In the genomic region with DNA sequence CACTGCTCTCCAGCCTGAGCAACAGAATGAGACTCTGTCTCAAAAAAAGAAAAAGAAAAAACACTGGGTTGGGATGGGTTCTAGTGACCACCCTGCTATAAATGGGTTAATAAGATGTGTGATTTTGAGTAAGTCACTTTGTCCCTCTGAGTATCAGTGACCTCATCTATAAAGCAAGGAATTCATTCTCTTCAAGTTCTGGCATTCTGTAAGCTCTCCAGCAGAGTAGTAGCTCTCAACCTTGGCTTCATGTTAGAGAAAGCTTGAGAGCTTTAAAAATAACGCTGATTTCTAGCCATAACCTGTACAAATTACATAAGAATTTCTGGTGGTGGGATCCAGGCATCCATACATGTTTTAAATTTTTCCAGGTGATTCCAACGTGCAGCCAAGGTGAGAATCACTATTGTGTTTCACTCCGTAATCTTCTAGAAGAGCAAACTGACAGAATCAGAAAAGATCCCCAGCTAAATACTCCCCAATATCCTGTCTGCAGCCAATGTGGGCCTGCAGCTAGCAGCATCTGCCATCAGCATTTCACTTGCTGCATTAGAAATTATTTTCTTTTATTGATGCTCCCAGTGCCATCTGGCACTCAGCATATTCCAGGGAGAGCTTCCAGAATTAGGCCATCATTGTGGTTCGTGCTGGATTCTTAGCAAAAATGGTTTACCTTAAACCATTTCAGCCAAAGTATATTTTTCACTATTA, we compare ENCODE assay signal across 1 cellular context.
TF ChIP-seq lines count a peak whose summit lies in the region.

No MANE protein-coding gene starts in this region.

TF ChIP-seq in GM23338, 12 proteins besides CTCF, POLR2A, EP300 and RAD21 (continued from another document):
- TF ChIP-seq, protein P1, sequence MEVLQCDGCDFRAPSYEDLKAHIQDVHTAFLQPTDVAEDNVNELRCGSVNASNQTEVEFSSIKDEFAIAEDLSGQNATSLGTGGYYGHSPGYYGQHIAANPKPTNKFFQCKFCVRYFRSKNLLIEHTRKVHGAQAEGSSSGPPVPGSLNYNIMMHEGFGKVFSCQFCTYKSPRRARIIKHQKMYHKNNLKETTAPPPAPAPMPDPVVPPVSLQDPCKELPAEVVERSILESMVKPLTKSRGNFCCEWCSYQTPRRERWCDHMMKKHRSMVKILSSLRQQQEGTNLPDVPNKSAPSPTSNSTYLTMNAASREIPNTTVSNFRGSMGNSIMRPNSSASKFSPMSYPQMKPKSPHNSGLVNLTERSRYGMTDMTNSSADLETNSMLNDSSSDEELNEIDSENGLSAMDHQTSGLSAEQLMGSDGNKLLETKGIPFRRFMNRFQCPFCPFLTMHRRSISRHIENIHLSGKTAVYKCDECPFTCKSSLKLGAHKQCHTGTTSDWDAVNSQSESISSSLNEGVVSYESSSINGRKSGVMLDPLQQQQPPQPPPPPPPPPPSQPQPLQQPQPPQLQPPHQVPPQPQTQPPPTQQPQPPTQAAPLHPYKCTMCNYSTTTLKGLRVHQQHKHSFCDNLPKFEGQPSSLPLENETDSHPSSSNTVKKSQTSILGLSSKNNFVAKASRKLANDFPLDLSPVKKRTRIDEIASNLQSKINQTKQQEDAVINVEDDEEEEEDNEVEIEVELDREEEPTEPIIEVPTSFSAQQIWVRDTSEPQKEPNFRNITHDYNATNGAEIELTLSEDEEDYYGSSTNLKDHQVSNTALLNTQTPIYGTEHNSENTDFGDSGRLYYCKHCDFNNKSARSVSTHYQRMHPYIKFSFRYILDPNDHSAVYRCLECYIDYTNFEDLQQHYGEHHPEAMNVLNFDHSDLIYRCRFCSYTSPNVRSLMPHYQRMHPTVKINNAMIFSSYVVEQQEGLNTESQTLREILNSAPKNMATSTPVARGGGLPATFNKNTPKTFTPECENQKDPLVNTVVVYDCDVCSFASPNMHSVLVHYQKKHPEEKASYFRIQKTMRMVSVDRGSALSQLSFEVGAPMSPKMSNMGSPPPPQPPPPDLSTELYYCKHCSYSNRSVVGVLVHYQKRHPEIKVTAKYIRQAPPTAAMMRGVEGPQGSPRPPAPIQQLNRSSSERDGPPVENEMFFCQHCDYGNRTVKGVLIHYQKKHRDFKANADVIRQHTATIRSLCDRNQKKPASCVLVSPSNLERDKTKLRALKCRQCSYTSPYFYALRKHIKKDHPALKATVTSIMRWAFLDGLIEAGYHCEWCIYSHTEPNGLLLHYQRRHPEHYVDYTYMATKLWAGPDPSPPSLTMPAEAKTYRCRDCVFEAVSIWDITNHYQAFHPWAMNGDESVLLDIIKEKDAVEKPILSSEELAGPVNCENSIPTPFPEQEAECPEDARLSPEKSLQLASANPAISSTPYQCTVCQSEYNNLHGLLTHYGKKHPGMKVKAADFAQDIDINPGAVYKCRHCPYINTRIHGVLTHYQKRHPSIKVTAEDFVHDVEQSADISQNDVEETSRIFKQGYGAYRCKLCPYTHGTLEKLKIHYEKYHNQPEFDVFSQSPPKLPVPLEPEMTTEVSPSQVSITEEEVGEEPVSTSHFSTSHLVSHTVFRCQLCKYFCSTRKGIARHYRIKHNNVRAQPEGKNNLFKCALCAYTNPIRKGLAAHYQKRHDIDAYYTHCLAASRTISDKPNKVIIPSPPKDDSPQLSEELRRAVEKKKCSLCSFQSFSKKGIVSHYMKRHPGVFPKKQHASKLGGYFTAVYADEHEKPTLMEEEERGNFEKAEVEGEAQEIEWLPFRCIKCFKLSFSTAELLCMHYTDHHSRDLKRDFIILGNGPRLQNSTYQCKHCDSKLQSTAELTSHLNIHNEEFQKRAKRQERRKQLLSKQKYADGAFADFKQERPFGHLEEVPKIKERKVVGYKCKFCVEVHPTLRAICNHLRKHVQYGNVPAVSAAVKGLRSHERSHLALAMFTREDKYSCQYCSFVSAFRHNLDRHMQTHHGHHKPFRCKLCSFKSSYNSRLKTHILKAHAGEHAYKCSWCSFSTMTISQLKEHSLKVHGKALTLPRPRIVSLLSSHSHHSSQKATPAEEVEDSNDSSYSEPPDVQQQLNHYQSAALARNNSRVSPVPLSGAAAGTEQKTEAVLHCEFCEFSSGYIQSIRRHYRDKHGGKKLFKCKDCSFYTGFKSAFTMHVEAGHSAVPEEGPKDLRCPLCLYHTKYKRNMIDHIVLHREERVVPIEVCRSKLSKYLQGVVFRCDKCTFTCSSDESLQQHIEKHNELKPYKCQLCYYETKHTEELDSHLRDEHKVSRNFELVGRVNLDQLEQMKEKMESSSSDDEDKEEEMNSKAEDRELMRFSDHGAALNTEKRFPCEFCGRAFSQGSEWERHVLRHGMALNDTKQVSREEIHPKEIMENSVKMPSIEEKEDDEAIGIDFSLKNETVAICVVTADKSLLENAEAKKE (CRISPR knock-in tag; IDR thresholded peaks at IDR 0.05), result no peak
- TF ChIP-seq, protein P2, sequence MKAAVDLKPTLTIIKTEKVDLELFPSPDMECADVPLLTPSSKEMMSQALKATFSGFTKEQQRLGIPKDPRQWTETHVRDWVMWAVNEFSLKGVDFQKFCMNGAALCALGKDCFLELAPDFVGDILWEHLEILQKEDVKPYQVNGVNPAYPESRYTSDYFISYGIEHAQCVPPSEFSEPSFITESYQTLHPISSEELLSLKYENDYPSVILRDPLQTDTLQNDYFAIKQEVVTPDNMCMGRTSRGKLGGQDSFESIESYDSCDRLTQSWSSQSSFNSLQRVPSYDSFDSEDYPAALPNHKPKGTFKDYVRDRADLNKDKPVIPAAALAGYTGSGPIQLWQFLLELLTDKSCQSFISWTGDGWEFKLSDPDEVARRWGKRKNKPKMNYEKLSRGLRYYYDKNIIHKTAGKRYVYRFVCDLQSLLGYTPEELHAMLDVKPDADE (IDR thresholded peaks at IDR 0.05), result no peak
- TF ChIP-seq NANOG (IDR thresholded peaks at IDR 0.05; ENCODE audit: borderline replicate concordance) (no peak), POLR2AphosphoS5 (IDR thresholded peaks at IDR 0.05; ENCODE audit: low read depth) (no peak), EZH2 (IDR thresholded peaks at IDR 0.05; ENCODE audit: low read depth, unreplicated experiment) (no peak)
